15 cellular contexts compared by ENCODE assay signal in the genomic region with DNA sequence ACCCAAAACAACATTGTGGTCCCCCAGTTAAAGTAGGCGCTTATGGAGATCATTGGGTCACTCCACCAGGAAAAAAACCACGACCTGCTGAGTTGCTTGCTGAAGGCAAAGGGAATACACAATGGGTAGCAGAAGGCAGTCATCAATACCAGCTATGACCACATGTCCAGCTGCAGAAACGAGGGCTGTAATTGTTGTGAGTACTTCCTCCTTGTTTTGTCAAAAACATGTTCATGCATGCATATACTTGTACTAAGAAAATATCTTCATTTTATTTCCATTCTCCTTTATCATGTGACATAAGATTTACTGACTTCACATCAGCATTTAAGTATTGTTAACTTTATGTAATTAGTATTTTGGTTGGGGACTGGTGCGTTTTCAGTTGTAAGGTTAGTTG. TPM values are rescaled to one million over a fixed set of nuclear protein-coding genes. Genes with fewer than 3 reads are reported as not detected.
A peak's percentile ranks its signal among the peaks of the same experiment; 100 is the strongest.
DNase-seq lines count a peak whose midpoint lies in the region; ATAC-seq and TF ChIP-seq lines count a peak whose summit lies in the region.
"Had no signal": no experiment of that assay in that cellular context is flagged by ENCODE, and none has a peak within 500 bp of the region (broad histone marks: within the 10 kb centered on the region; RNA-seq: fewer than 3 reads in every experiment).

No MANE protein-coding gene starts in this region.

- ATAC-seq in activated naive CD8-positive, alpha-beta T cell treated with anti-CD3 and anti-CD28 coated beads, Interleukin-2, amount 50 U/mL, for 24 hours, result no peak
- ATAC-seq in central memory CD8-positive, alpha-beta T cell (replicated peaks; ENCODE audit: extremely low read depth, poor library complexity, severe bottlenecking), result no peak
- no peak for ATAC-seq in stimulated activated naive B cell treated with anti-CD40 and anti-IgM and Interleukin-4, amounts not matched to agents 10 μg/mL and 1 μg/mL and 100 μg/mL, for 72 hours (replicated peaks)

- TF ChIP-seq CTCF in adrenal gland (IDR thresholded peaks at IDR 0.05), result no peak

- TF ChIP-seq POLR2A in adrenal gland (IDR thresholded peaks at IDR 0.05), result no peak

- H3K4me3 ChIP-seq in adrenal gland, result no peak overlapping the region

- peaks cover 0 to 75% of the 10 kb centered on the region in 2 donors for H3K36me3 ChIP-seq in adrenal gland (replicated peaks in 1 of 2)

- DNase-seq in activated naive CD8-positive, alpha-beta T cell treated with anti-CD3 and anti-CD28 coated beads, Interleukin-2, amount 50 U/mL, for 24 hours, result no peak
- DNase-seq in NCI-H146 treated with DMSO at 0.1 percent for 48 hours (lab: John Stamatoyannopoulos, UW; ENCODE audit: unreplicated experiment) (peak; percentile 27), NCI-H510A treated with DMSO at 0.1 percent for 48 hours (lab: John Stamatoyannopoulos, UW) (no peak), adrenal gland (no peak)
- DNase-seq in central memory CD8-positive, alpha-beta T cell (ENCODE audit: low spot score in 2 of 2), result no peak
- no peak for DNase-seq in stimulated activated naive B cell treated with anti-CD40 and anti-IgM and Interleukin-4, amounts not matched to agents 10 μg/mL and 1 μg/mL and 100 μg/mL, for 72 hours
- DNase-seq: CD4-positive, CD25-positive, alpha-beta regulatory T cell; H7; NCI-H1930; NCI-H446; NCI-H748 treated with DMSO at 0.1 percent for 48 hours; OCI-M1; RPMI8226 had no signal

- H3K36me3 Mint-ChIP-seq in activated naive CD8-positive, alpha-beta T cell, result peaks cover 10% of the 10 kb centered on the region
- H3K36me3 Mint-ChIP-seq in activated naive CD8-positive, alpha-beta T cell treated with anti-CD3 and anti-CD28 coated beads, Interleukin-2, amount 50 U/mL, for 24 hours (ENCODE audit: low read depth), result peaks cover 33% of the 10 kb centered on the region
- H3K36me3 Mint-ChIP-seq in central memory CD8-positive, alpha-beta T cell (ENCODE audit: insufficient read depth), result peaks cover 67% of the 10 kb centered on the region
- peaks cover 19 to 35% of the 10 kb centered on the region in 2 donors for H3K36me3 Mint-ChIP-seq in stimulated activated naive B cell treated with anti-CD40 and anti-IgM and Interleukin-4, amounts not matched to agents 10 μg/mL and 1 μg/mL and 100 μg/mL, for 72 hours

- peaks cover 52% of the 10 kb centered on the region for H3K4me1 Mint-ChIP-seq in activated naive CD8-positive, alpha-beta T cell (ENCODE audit: low read depth)
- H3K4me1 Mint-ChIP-seq in activated naive CD8-positive, alpha-beta T cell treated with anti-CD3 and anti-CD28 coated beads, Interleukin-2, amount 50 U/mL, for 24 hours, result peaks cover 28% of the 10 kb centered on the region
- H3K4me1 Mint-ChIP-seq in central memory CD8-positive, alpha-beta T cell, result peaks cover 51% of the 10 kb centered on the region
- H3K4me1 Mint-ChIP-seq in stimulated activated naive B cell treated with anti-CD40 and anti-IgM and Interleukin-4, amounts not matched to agents 10 μg/mL and 1 μg/mL and 100 μg/mL, for 72 hours, result peaks cover 11 to 12% of the 10 kb centered on the region in 2 donors

- H3K9me3 Mint-ChIP-seq in activated naive CD8-positive, alpha-beta T cell (ENCODE audit: low read depth), result no peaks in the 10 kb centered on the region
- H3K9me3 Mint-ChIP-seq in activated naive CD8-positive, alpha-beta T cell treated with anti-CD3 and anti-CD28 coated beads, Interleukin-2, amount 50 U/mL, for 24 hours, result no peaks in the 10 kb centered on the region
- no peaks in the 10 kb centered on the region for H3K9me3 Mint-ChIP-seq in central memory CD8-positive, alpha-beta T cell
- no peaks in the 10 kb centered on the region for H3K9me3 Mint-ChIP-seq in stimulated activated naive B cell treated with anti-CD40 and anti-IgM and Interleukin-4, amounts not matched to agents 10 μg/mL and 1 μg/mL and 100 μg/mL, for 72 hours
- H3K9me3 Mint-ChIP-seq: CD4-positive, CD25-positive, alpha-beta regulatory T cell had no signal

- no peaks in the 10 kb centered on the region for H3K27me3 Mint-ChIP-seq in activated naive CD8-positive, alpha-beta T cell
- no peaks in the 10 kb centered on the region for H3K27me3 Mint-ChIP-seq in activated naive CD8-positive, alpha-beta T cell treated with anti-CD3 and anti-CD28 coated beads, Interleukin-2, amount 50 U/mL, for 24 hours
- H3K27me3 Mint-ChIP-seq in central memory CD8-positive, alpha-beta T cell, result no peaks in the 10 kb centered on the region
- no peaks in the 10 kb centered on the region for H3K27me3 Mint-ChIP-seq in stimulated activated naive B cell treated with anti-CD40 and anti-IgM and Interleukin-4, amounts not matched to agents 10 μg/mL and 1 μg/mL and 100 μg/mL, for 72 hours
- H3K27me3 Mint-ChIP-seq: B cell; CD4-positive, CD25-positive, alpha-beta regulatory T cell had no signal

- no peak overlapping the region for H3K4me3 Mint-ChIP-seq in activated naive CD8-positive, alpha-beta T cell
- no peak overlapping the region for H3K4me3 Mint-ChIP-seq in activated naive CD8-positive, alpha-beta T cell treated with anti-CD3 and anti-CD28 coated beads, Interleukin-2, amount 50 U/mL, for 24 hours
- H3K4me3 Mint-ChIP-seq in central memory CD8-positive, alpha-beta T cell, result no peak overlapping the region
- H3K4me3 Mint-ChIP-seq in stimulated activated naive B cell treated with anti-CD40 and anti-IgM and Interleukin-4, amounts not matched to agents 10 μg/mL and 1 μg/mL and 100 μg/mL, for 72 hours, result no peak overlapping the region
- H3K4me3 Mint-ChIP-seq: B cell; CD4-positive, CD25-positive, alpha-beta regulatory T cell had no signal

- H3K27me3 ChIP-seq in adrenal gland, result no peaks in the 10 kb centered on the region

- peak overlapping the region; percentile 62 for H3K27ac Mint-ChIP-seq in activated naive CD8-positive, alpha-beta T cell
- H3K27ac Mint-ChIP-seq in activated naive CD8-positive, alpha-beta T cell treated with anti-CD3 and anti-CD28 coated beads, Interleukin-2, amount 50 U/mL, for 24 hours, result no peak overlapping the region
- H3K27ac Mint-ChIP-seq in central memory CD8-positive, alpha-beta T cell (ENCODE audit: low read depth), result peak overlapping the region; percentile 68
- H3K27ac Mint-ChIP-seq in stimulated activated naive B cell treated with anti-CD40 and anti-IgM and Interleukin-4, amounts not matched to agents 10 μg/mL and 1 μg/mL and 100 μg/mL, for 72 hours, result peak overlapping the region; percentile 39
- H3K27ac Mint-ChIP-seq: B cell; CD4-positive, CD25-positive, alpha-beta regulatory T cell had no signal

- no peaks in the 10 kb centered on the region for H3K9me3 ChIP-seq in adrenal gland (replicated peaks in 1 of 3)

- peaks cover 0 to 27% of the 10 kb centered on the region in 2 donors for H3K4me1 ChIP-seq in adrenal gland (replicated peaks in 1 of 2)

- H3K27ac ChIP-seq in adrenal gland, result no peak overlapping the region

- intact Hi-C loops in adrenal gland (cut with DNase I), result no loop called here

- 86 to 95% (median 92%) methylated on average over 4 of the region's 4 CpGs for WGBS in adrenal gland, 4 donors

RNA-seq across cellular contexts. Expression of gene SERINC1, which starts 16.9 kb away (rescaled TPM):
- 100 to 1,000 TPM; 226 to 342 (median 260) TPM for total RNA-seq in adrenal gland
- polyA plus RNA-seq in adrenal gland, result 100 to 1,000 TPM in 1 of 3 donors, 10 to 100 TPM in 2; 68.0 to 455 (median 74.7) TPM

RNA-seq across cellular contexts. Expression of gene HSF2, which starts 55.2 kb away (rescaled TPM):
- total RNA-seq in adrenal gland, result 10 to 100 TPM; 15.0 to 40.1 (median 19.5) TPM
- 10 to 100 TPM; 14.6 to 41.8 (median 16.5) TPM for polyA plus RNA-seq in adrenal gland
